Comparison of ENCODE assay signal across 17 cellular contexts in the genomic region with DNA sequence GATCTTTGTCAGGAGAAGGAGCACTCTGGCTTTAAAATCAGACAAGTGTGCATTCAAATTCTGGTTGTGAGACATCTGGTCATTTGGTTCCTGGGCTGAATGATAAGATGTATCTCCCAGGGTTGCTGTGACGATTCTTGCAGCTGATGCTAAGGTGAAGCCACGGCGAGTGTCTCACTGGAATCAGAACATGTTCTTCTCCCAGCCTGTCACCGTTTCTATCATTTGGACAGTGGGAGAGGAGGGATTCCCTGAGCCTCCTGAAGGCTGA.
DNase-seq lines count a peak whose midpoint lies in the region; ATAC-seq and TF ChIP-seq lines count a peak whose summit lies in the region.
"Had no signal": no experiment of that assay in that cellular context is flagged by ENCODE, and none has a peak within 500 bp of the region (broad histone marks: within the 10 kb centered on the region; RNA-seq: fewer than 3 reads in every experiment).

No MANE protein-coding gene starts in this region.

- peak overlapping the region; percentile 42 for H3K27ac ChIP-seq in muscle layer of duodenum (ENCODE audit: low read length)
- H3K27ac ChIP-seq: HL-60 had no signal

- no peak for DNase-seq in activated naive CD4-positive, alpha-beta T cell treated with anti-CD3 and anti-CD28 coated beads, Interleukin-2, amount 50 U/mL, for 72 hours (ENCODE audit: low spot score in 2 of 2)
- no peak for DNase-seq in activated naive CD4-positive, alpha-beta T cell treated with anti-CD3 and anti-CD28 coated beads, Interleukin-2, amount 50 U/mL, for 16 hours
- DNase-seq in activated naive CD8-positive, alpha-beta T cell treated with anti-CD3 and anti-CD28 coated beads for 36 hours: no peak
- DNase-seq in type B pancreatic cell (ENCODE audit: extremely low spot score, unreplicated experiment): no peak
- no peak for DNase-seq in amniotic stem cell (lab: John Stamatoyannopoulos, UW)
- DNase-seq: ACHN; activated CD8-positive, alpha-beta memory T cell treated with anti-CD3 and anti-CD28 coated beads, Interleukin-2, amount 10 ng/mL, durations not matched to agents 7 days and 5 days; activated gamma-delta T cell; NCI-H1436 treated with DMSO at 0.1 percent for 48 hours; stimulated activated CD4-positive, alpha-beta T cell treated with anti-CD3 and anti-CD28 coated beads, Interleukin-4, amount 100 ng/mL, for 1 hour; T-helper 9 cell had no signal

- ATAC-seq in activated naive CD4-positive, alpha-beta T cell treated with anti-CD3 and anti-CD28 coated beads, Interleukin-2, amount 50 U/mL, for 72 hours: no peak
- no peak for ATAC-seq in HG02884 (IDR thresholded peaks at IDR 0.05; ENCODE audit: unreplicated experiment)
- ATAC-seq in HG03354 (IDR thresholded peaks at IDR 0.05; ENCODE audit: poor library complexity, severe bottlenecking, unreplicated experiment): no peak
- ATAC-seq: activated CD8-positive, alpha-beta memory T cell treated with anti-CD3 and anti-CD28 coated beads, Interleukin-2, amount 10 ng/mL, durations not matched to agents 7 days and 5 days had no signal

- no peaks in the 10 kb centered on the region for H3K27me3 ChIP-seq in muscle layer of duodenum (ENCODE audit: low read depth, low read length)

- H3K4me3 Mint-ChIP-seq in activated naive CD8-positive, alpha-beta T cell treated with anti-CD3 and anti-CD28 coated beads for 36 hours: no peak overlapping the region
- H3K4me3 Mint-ChIP-seq in type B pancreatic cell: no peak overlapping the region
- H3K4me3 Mint-ChIP-seq: activated CD8-positive, alpha-beta memory T cell treated with anti-CD3 and anti-CD28 coated beads, Interleukin-2, amount 10 ng/mL, durations not matched to agents 7 days and 5 days had no signal

- no peaks in the 10 kb centered on the region for H3K36me3 ChIP-seq in muscle layer of duodenum (ENCODE audit: control insufficient read depth in 1 of 2, insufficient read depth in 2 of 2, low read length in 2 of 2)

- H3K4me1 Mint-ChIP-seq in activated naive CD8-positive, alpha-beta T cell treated with anti-CD3 and anti-CD28 coated beads for 36 hours: peaks cover 78% of the 10 kb centered on the region
- H3K4me1 Mint-ChIP-seq in type B pancreatic cell (ENCODE audit: unreplicated experiment): peaks cover 40% of the 10 kb centered on the region

- no peak overlapping the region for H3K4me3 ChIP-seq in muscle layer of duodenum (ENCODE audit: low read depth in 1 of 2, low read length in 2 of 2)
- H3K4me3 ChIP-seq: HAP-1, smooth muscle cell had no signal

- peaks cover 24 to 52% of the 10 kb centered on the region in 2 donors for H3K36me3 Mint-ChIP-seq in activated naive CD4-positive, alpha-beta T cell treated with anti-CD3 and anti-CD28 coated beads, Interleukin-2, amount 50 U/mL, for 72 hours
- H3K36me3 Mint-ChIP-seq in activated naive CD8-positive, alpha-beta T cell treated with anti-CD3 and anti-CD28 coated beads for 36 hours: peaks cover 69% of the 10 kb centered on the region
- peaks cover 12% of the 10 kb centered on the region for H3K36me3 Mint-ChIP-seq in type B pancreatic cell

- H3K4me1 ChIP-seq in muscle layer of duodenum (ENCODE audit: control insufficient read depth in 1 of 2, insufficient read depth in 2 of 2, low read length in 2 of 2): peaks cover 16 to 57% of the 10 kb centered on the region in 2 donors

- H3K9me3 ChIP-seq in muscle layer of duodenum (ENCODE audit: control insufficient read depth in 1 of 2, low read length in 2 of 2): no peaks in the 10 kb centered on the region
- H3K9me3 ChIP-seq: HAP-1 had no signal

- TF ChIP-seq CTCF in type B pancreatic cell (conservative IDR thresholded peaks at IDR 0.05): no peak

- no peaks in the 10 kb centered on the region for H3K27me3 Mint-ChIP-seq in activated naive CD8-positive, alpha-beta T cell treated with anti-CD3 and anti-CD28 coated beads for 36 hours
- no peaks in the 10 kb centered on the region for H3K27me3 Mint-ChIP-seq in type B pancreatic cell
- H3K27me3 Mint-ChIP-seq: activated CD8-positive, alpha-beta memory T cell treated with anti-CD3 and anti-CD28 coated beads, Interleukin-2, amount 10 ng/mL, durations not matched to agents 7 days and 5 days had no signal

- H3K9me3 Mint-ChIP-seq in activated naive CD4-positive, alpha-beta T cell treated with anti-CD3 and anti-CD28 coated beads, Interleukin-2, amount 50 U/mL, for 72 hours: no peaks in the 10 kb centered on the region
- peaks cover 11% of the 10 kb centered on the region for H3K9me3 Mint-ChIP-seq in activated naive CD8-positive, alpha-beta T cell treated with anti-CD3 and anti-CD28 coated beads for 36 hours
- H3K9me3 Mint-ChIP-seq in type B pancreatic cell: no peaks in the 10 kb centered on the region

- peak overlapping the region; percentile 67 to 79 for H3K27ac Mint-ChIP-seq in activated naive CD4-positive, alpha-beta T cell treated with anti-CD3 and anti-CD28 coated beads, Interleukin-2, amount 50 U/mL, for 72 hours
- H3K27ac Mint-ChIP-seq in activated naive CD8-positive, alpha-beta T cell treated with anti-CD3 and anti-CD28 coated beads for 36 hours: peak overlapping the region; percentile 42
- H3K27ac Mint-ChIP-seq in type B pancreatic cell: peak overlapping the region; percentile 82
